In genomic region chr5:157142317-157143126, GRCh38 we compare ENCODE assay signal across 8 cellular contexts. TPM values are rescaled to one million over a fixed set of nuclear protein-coding genes. Genes with fewer than 3 reads are reported as not detected.
A peak's percentile ranks its signal among the peaks of the same experiment; 100 is the strongest.
DNase-seq lines count a peak whose midpoint lies in the region; ATAC-seq and TF ChIP-seq lines count a peak whose summit lies in the region.

Gene MED7 (minus strand): TSS chr5:157142865. CDS start chr5:157139431, 3,434 bp downstream.

- peak within 1 kb of the TSS; percentile 87 to 91 for H3K27ac ChIP-seq in coronary artery

- H3K27me3 Mint-ChIP-seq in activated CD4-positive, alpha-beta T cell treated with anti-CD3 and anti-CD28 coated beads, Interleukin-2, amount 10 ng/mL, durations not matched to agents 24 days and 14 days, result no peaks in the 10 kb centered on the region

- H3K27me3 ChIP-seq in BJ (ENCODE audit: control insufficient read depth, insufficient read depth, low read length), result no peaks in the 10 kb centered on the region

- H3K4me1 Mint-ChIP-seq in activated CD4-positive, alpha-beta T cell treated with anti-CD3 and anti-CD28 coated beads, Interleukin-2, amount 10 ng/mL, durations not matched to agents 24 days and 14 days, result peaks cover 45% of the 10 kb centered on the region

- POLR2A ChIA-PET in BJ (lab: Charles Lee), result interaction anchor here (0.6 kb wide), 1 partner anchor 718 kb away, joined by 3 read pairs; no protein-coding TSS in a partner anchor

- H3K36me3 Mint-ChIP-seq in activated CD4-positive, alpha-beta T cell treated with anti-CD3 and anti-CD28 coated beads, Interleukin-2, amount 10 ng/mL, durations not matched to agents 24 days and 14 days (ENCODE audit: low read depth), result peaks cover 42% of the 10 kb centered on the region

- peak within 1 kb of the TSS; percentile 99 for H3K4me3 ChIP-seq in BJ (ENCODE audit: low read depth, low read length)
- peak within 1 kb of the TSS; percentile 83 for H3K4me3 ChIP-seq in coronary artery

- ATAC-seq in GM19324 (IDR thresholded peaks at IDR 0.05; ENCODE audit: low FRiP score, unreplicated experiment), result peak; percentile 100
- ATAC-seq in HG03469 (IDR thresholded peaks at IDR 0.05; ENCODE audit: unreplicated experiment), result peak; percentile 99

- CTCF ChIA-PET in BJ (lab: Yijun Ruan, JAX), result interaction anchor here (1.2 to 2.7 kb wide), 3 partner anchors 10 to 170 kb away, joined by 3 to 13 read pairs (median 5); no protein-coding TSS in a partner anchor

- peak within 1 kb of the TSS; percentile 99 for H3K27ac Mint-ChIP-seq in activated CD4-positive, alpha-beta T cell treated with anti-CD3 and anti-CD28 coated beads, Interleukin-2, amount 10 ng/mL, durations not matched to agents 24 days and 14 days

- peak within 1 kb of the TSS; percentile 95 for H3K4me3 Mint-ChIP-seq in activated CD4-positive, alpha-beta T cell treated with anti-CD3 and anti-CD28 coated beads, Interleukin-2, amount 10 ng/mL, durations not matched to agents 24 days and 14 days

- peaks cover 4% of the 10 kb centered on the region for H3K9me3 Mint-ChIP-seq in activated CD4-positive, alpha-beta T cell treated with anti-CD3 and anti-CD28 coated beads, Interleukin-2, amount 10 ng/mL, durations not matched to agents 24 days and 14 days

- DNase-seq in BJ (ENCODE audit: low read depth) (peak; percentile 96), NCI-H526 treated with DMSO at 0.1 percent for 48 hours (lab: John Stamatoyannopoulos, UW) (peak; percentile 98), coronary artery (ENCODE audit: low spot score) (peak; percentile 98), left kidney (ENCODE audit: low read depth, low spot score) (peak; percentile 99)
- peak; percentile 98 for DNase-seq in activated CD4-positive, alpha-beta T cell treated with anti-CD3 and anti-CD28 coated beads, Interleukin-2, amount 10 ng/mL, durations not matched to agents 24 days and 14 days
- DNase-seq in stimulated activated CD4-positive, alpha-beta T cell treated with anti-CD3 and anti-CD28 coated beads, Interleukin-2, amount 100 ng/mL, for 24 hours, result peak; percentile 87 to 90

- intact Hi-C loops in activated CD4-positive, alpha-beta T cell treated with anti-CD3 and anti-CD28 coated beads, Interleukin-2, amount 10 ng/mL, durations not matched to agents 24 days and 14 days (cut with micrococcal nuclease), result loop anchor here (1.0 to 10.0 kb wide), 6 partner anchors 26 to 588 kb away; partner anchors contain the start of genes NIPAL4 and THG1L

- TF ChIP-seq CTCF in BJ (IDR thresholded peaks at IDR 0.05; ENCODE audit: insufficient read depth, low read depth, low read length) (no peak), coronary artery (IDR thresholded peaks at IDR 0.05) (no peak)

- peaks cover under 1% of the 10 kb centered on the region for H3K36me3 ChIP-seq in BJ (ENCODE audit: control insufficient read depth, insufficient read depth, low read length)

RNA-seq across cellular contexts. Expression of gene MED7, which starts in this region (rescaled TPM):
- polyA plus RNA-seq in BJ (2011; rRNA removed), result 5.7 and 13.5 TPM in 2 replicates
- 2.6 and 2.9 TPM in 2 replicates for polyA minus RNA-seq in BJ (2011; rRNA and poly(A)+ RNA removed)
- 13.2 and 14.6 TPM in 2 replicates for total RNA-seq in activated CD4-positive, alpha-beta T cell treated with anti-CD3 and anti-CD28 coated beads, Interleukin-2, amount 10 ng/mL, durations not matched to agents 24 days and 14 days

Comparison
In these comparisons a context has a peak if more than half of its experiments do, and no peak if none do; other contexts are left out.
1. Peak in every context shown above with its lines: DNase-seq, ATAC-seq, H3K4me3 ChIP-seq and H3K27ac ChIP-seq.